Comparison of ENCODE assay signal across 1 cellular context in genomic region chr12:123671876-123672275, GRCh38.
TF ChIP-seq lines count a peak whose summit lies in the region.

No MANE protein-coding gene starts in this region.

TF ChIP-seq in GM23338, 12 proteins besides CTCF, POLR2A, EP300 and RAD21 (continued from another document):
- TF ChIP-seq ZNF462 (CRISPR knock-in tag; IDR thresholded peaks at IDR 0.05) (no peak), EZH2 (IDR thresholded peaks at IDR 0.05; ENCODE audit: low read depth, unreplicated experiment) (no peak), ETS1 (IDR thresholded peaks at IDR 0.05) (no peak), JUNB (IDR thresholded peaks at IDR 0.05; ENCODE audit: unreplicated experiment) (no peak), EZH2phosphoT487 (IDR thresholded peaks at IDR 0.05; ENCODE audit: unreplicated experiment) (no peak)
